19 cellular contexts compared by ENCODE assay signal in genomic region chr15:67720556-67721175, GRCh38.
DNase-seq lines count a peak whose midpoint lies in the region; ATAC-seq and TF ChIP-seq lines count a peak whose summit lies in the region.
"Had no signal": no experiment of that assay in that cellular context is flagged by ENCODE, and none has a peak within 500 bp of the region (broad histone marks: within the 10 kb centered on the region; RNA-seq: fewer than 3 reads in every experiment).

No MANE protein-coding gene starts in this region.

- H3K79me2 ChIP-seq in Karpas-422 (ENCODE audit: low read length): no peaks in the 10 kb centered on the region
- H3K79me2 ChIP-seq in OCI-LY7 (ENCODE audit: insufficient read depth, low read depth, low read length): no peaks in the 10 kb centered on the region

- H3K4me1 ChIP-seq in Karpas-422 (ENCODE audit: low read length) (peaks cover 32% of the 10 kb centered on the region), OCI-LY7 (ENCODE audit: insufficient read depth, low read length, poor library complexity, severe bottlenecking) (no peaks in the 10 kb centered on the region), left ventricle myocardium inferior (peaks cover 9% of the 10 kb centered on the region)
- H3K4me1 ChIP-seq: breast epithelium, right lobe of liver, tibial nerve had no signal

- TF ChIP-seq CTCF in GM10248 (IDR thresholded peaks at IDR 0.05; ENCODE audit: control extremely low read depth, extremely low read depth, low read depth, missing control alignments) (no peak), OCI-LY7 (conservative IDR thresholded peaks at IDR 0.05; ENCODE audit: low read length) (no peak), left ventricle myocardium inferior (IDR thresholded peaks at IDR 0.05; ENCODE audit: borderline replicate concordance) (no peak)

- H3K36me3 ChIP-seq in Karpas-422 (ENCODE audit: insufficient read depth, low read length) (no peaks in the 10 kb centered on the region), OCI-LY7 (ENCODE audit: insufficient read depth, low read length) (no peaks in the 10 kb centered on the region), left ventricle myocardium inferior (no peaks in the 10 kb centered on the region)
- H3K36me3 ChIP-seq: breast epithelium, right lobe of liver, tibial nerve had no signal

- ATAC-seq in GM19455 (IDR thresholded peaks at IDR 0.05; ENCODE audit: unreplicated experiment): no peak
- ATAC-seq: activated naive CD4-positive, alpha-beta T cell treated with anti-CD3 and anti-CD28 coated beads, Interleukin-2, amount 50 U/mL, for 72 hours; GM23338; right lobe of liver had no signal

- POLR2A ChIA-PET in GM10248 (lab: Yijun Ruan, JAX) (no interaction called here), OCI-LY7 (lab: Charles Lee) (interaction anchor here (0.6 to 1.1 kb wide), 2 partner anchors 12 to 15 kb away, joined by 3 to 5 read pairs; no protein-coding TSS in a partner anchor)

- H3K9me2 ChIP-seq in Karpas-422 (replicated peaks; ENCODE audit: insufficient read depth, low read length) (no peaks in the 10 kb centered on the region), OCI-LY7 (ENCODE audit: insufficient read depth, low read length) (no peaks in the 10 kb centered on the region; the same call in 1 of the 2 replicates)

- H3K27me3 ChIP-seq in Karpas-422 (ENCODE audit: low read length) (no peaks in the 10 kb centered on the region), left ventricle myocardium inferior (ENCODE audit: low read depth) (no peaks in the 10 kb centered on the region)
- H3K27me3 ChIP-seq: breast epithelium, right lobe of liver, SJCRH30, tibial nerve had no signal

- peak overlapping the region; percentile 25 for H3K4me2 ChIP-seq in Karpas-422 (ENCODE audit: low read depth, low read length, poor library complexity, severe bottlenecking)
- H3K4me2 ChIP-seq in OCI-LY7 (ENCODE audit: low read length): no peak overlapping the region
- H3K4me2 ChIP-seq: GM23338 had no signal

- H3K4me3 ChIP-seq in Karpas-422 (ENCODE audit: low read length) (no peak overlapping the region), OCI-LY7 (ENCODE audit: low read depth, low read length, poor library complexity, severe bottlenecking) (no peak overlapping the region), left ventricle myocardium inferior (no peak overlapping the region)
- H3K4me3 ChIP-seq: breast epithelium, GM23338, right lobe of liver, SJCRH30, tibial nerve had no signal

- peak overlapping the region; percentile 44; the same call in 1 of the 2 replicates for H3K27ac ChIP-seq in Karpas-422 (ENCODE audit: low read length)
- H3K27ac ChIP-seq in OCI-LY7 (ENCODE audit: low read depth, low read length, poor library complexity, severe bottlenecking): no peak overlapping the region
- H3K27ac ChIP-seq in left ventricle myocardium inferior (replicated peaks): no peak overlapping the region
- H3K27ac ChIP-seq: breast epithelium, right lobe of liver, SJCRH30, tibial nerve had no signal

- intact Hi-C loops in OCI-LY7 (cut with micrococcal nuclease; ENCODE audit: unreplicated experiment) (no loop called here), left ventricle myocardium inferior (cut with micrococcal nuclease) (no loop called here)

- DNase-seq in GM10248 (ENCODE audit: extremely low spot score): peak; percentile 14
- DNase-seq in Karpas-422: peak; percentile 84
- DNase-seq in OCI-LY7 (ENCODE audit: low spot score): peak; percentile 39
- DNase-seq in left kidney (ENCODE audit: low read depth, low spot score): peak; percentile 78
- DNase-seq in left ventricle myocardium inferior: no peak
- DNase-seq in hippocampal formation (lab: John Stamatoyannopoulos, UW): no peak
- no peak for DNase-seq in inferior parietal cortex (ENCODE audit: extremely low spot score)
- DNase-seq: activated CD4-positive, alpha-beta T cell treated with anti-CD3 and anti-CD28 coated beads, Interleukin-2, amount 50 U/mL, for 1 hour; effector CD8-positive, alpha-beta T cell; NCI-H1694 treated with DMSO at 0.1 percent for 48 hours; NCI-H524 treated with DMSO at 0.1 percent for 48 hours; right lobe of liver; stimulated activated CD4-positive, alpha-beta T cell treated with anti-CD3 and anti-CD28 coated beads, Interleukin-4, amount 100 ng/mL, for 24 hours had no signal

- H3K9me3 ChIP-seq in Karpas-422 (ENCODE audit: low read length) (no peaks in the 10 kb centered on the region), OCI-LY7 (ENCODE audit: low read length) (no peaks in the 10 kb centered on the region), left ventricle myocardium inferior (replicated peaks) (no peaks in the 10 kb centered on the region)
- H3K9me3 ChIP-seq: breast epithelium, right lobe of liver, SJCRH30, tibial nerve had no signal

- CTCF ChIA-PET in GM10248 (lab: Yijun Ruan, JAX) (interaction anchor here (1.4 to 1.8 kb wide), 2 partner anchors 17 to 19 kb away, joined by 3 to 4 read pairs; no protein-coding TSS in a partner anchor), OCI-LY7 (lab: Charles Lee; ENCODE audit: unreplicated experiment) (no interaction called here)

- no peak overlapping the region for H2AFZ ChIP-seq in Karpas-422 (ENCODE audit: low read length)
- H2AFZ ChIP-seq in OCI-LY7 (ENCODE audit: low read length): no peak overlapping the region
- H2AFZ ChIP-seq: GM23338 had no signal

- H4K20me1 ChIP-seq in Karpas-422 (ENCODE audit: insufficient read depth, low read depth, low read length) (no peaks in the 10 kb centered on the region), OCI-LY7 (ENCODE audit: insufficient read depth, low read length) (no peaks in the 10 kb centered on the region)

- H3K9ac ChIP-seq in Karpas-422 (ENCODE audit: low read length): no peak overlapping the region

- BruUV-seq in OCI-LY7 (replicated peaks; lab: Mats Ljungman, UMichigan): no TSS peak

Comparison
In these comparisons a context has a peak if more than half of its experiments do, and no peak if none do; other contexts are left out.
1. DNase-seq: peak in GM10248 (single experiment), Karpas-422 (single experiment), OCI-LY7 (single experiment) and left kidney (single experiment); none in left ventricle myocardium inferior (single experiment), hippocampal formation (0 of 2) and inferior parietal cortex (single experiment).